13 cellular contexts compared by ENCODE assay signal in the genomic region with DNA sequence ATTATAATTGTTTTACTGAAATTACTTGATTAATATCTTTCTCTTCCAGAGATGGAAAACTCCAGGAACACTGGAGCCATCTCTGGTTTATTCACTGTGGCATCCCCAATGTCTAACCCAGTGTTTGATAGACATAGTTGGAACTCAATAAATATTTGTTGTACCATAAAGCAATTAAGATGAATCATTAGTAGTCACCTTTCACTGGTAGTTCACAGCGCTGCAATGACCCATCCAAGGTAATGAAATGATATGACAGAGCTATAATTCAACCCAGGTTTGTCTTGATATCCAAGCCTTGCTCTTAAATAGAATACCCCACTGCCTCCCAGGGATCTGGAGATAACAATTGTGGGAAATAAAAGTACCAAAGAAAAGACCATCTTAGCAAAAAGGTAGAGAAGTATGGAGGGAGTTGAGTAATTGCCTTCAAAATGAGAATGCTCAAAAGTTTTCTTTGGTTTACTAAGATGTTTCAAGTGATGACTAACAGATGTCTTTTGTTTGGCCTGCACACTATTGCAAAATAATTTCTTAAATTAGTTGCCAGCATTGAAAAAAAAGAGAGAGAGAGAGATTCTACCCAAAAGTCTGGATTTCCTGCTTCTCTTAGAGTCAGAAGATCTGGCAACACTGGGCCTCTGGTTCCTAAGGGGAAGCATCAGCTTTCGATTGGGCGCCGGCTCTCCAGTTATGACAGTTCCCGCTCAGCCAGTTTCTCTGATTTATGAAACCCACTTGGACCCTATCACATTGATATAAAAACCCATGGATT.
DNase-seq lines count a peak whose midpoint lies in the region; ATAC-seq and TF ChIP-seq lines count a peak whose summit lies in the region.
"Had no signal": no experiment of that assay in that cellular context is flagged by ENCODE, and none has a peak within 500 bp of the region (broad histone marks: within the 10 kb centered on the region; RNA-seq: fewer than 3 reads in every experiment).

No MANE protein-coding gene starts in this region.

- POLR2A ChIA-PET in RWPE1 (lab: Yijun Ruan, JAX; ENCODE audit: low non-redundant PET): no interaction called here

- H4K20me1 ChIP-seq in GM23248 (ENCODE audit: insufficient read depth): no peaks in the 10 kb centered on the region

- no peak overlapping the region for H3K4me3 ChIP-seq in GM23248
- H3K4me3 ChIP-seq in fibroblast of the aortic adventitia (ENCODE audit: low read depth, low read length): no peak overlapping the region
- H3K4me3 ChIP-seq in sigmoid colon: no peak overlapping the region
- H3K4me3 ChIP-seq: ascending aorta, PC-9 had no signal

- H3K9me3 ChIP-seq in GM23248 (ENCODE audit: low read depth): no peaks in the 10 kb centered on the region
- peaks cover 0 to 4% (median 0%) of the 10 kb centered on the region in 4 donors for H3K9me3 ChIP-seq in sigmoid colon
- H3K9me3 ChIP-seq: ascending aorta had no signal

- no peak for TF ChIP-seq EP300 in sigmoid colon (IDR thresholded peaks at IDR 0.05)

- 14 to 15% methylated on average over 5 of the region's 5 CpGs for WGBS in GM23248 (ENCODE audit: low coverage in 1 of 2, low lambda C conversion rate in 2 of 2, missing lambda C conversion rate in 2 of 2), 2 experiments
- 78 to 80% methylated on average over 5 of the region's 5 CpGs for WGBS in sigmoid colon, 2 donors

- intact Hi-C loops in sigmoid colon (cut with DNase I): no loop called here

- H3F3A ChIP-seq in GM23248 (ENCODE audit: insufficient read depth): peaks cover 20% of the 10 kb centered on the region

- peak overlapping the region; percentile 46 for H2AFZ ChIP-seq in GM23248
- H2AFZ ChIP-seq: PC-9 had no signal

- TF ChIP-seq CTCF in RWPE1 (conservative IDR thresholded peaks at IDR 0.05; ENCODE audit: low read depth) (no peak), fibroblast of the aortic adventitia (IDR thresholded peaks at IDR 0.05; ENCODE audit: insufficient read depth, low read length) (no peak), sigmoid colon (IDR thresholded peaks at IDR 0.05) (no peak)

- TF ChIP-seq POLR2A in sigmoid colon (IDR thresholded peaks at IDR 0.05): no peak

- H3K27ac ChIP-seq in GM23248 (peak overlapping the region; percentile 50), RWPE1 (no peak overlapping the region), sigmoid colon (no peak overlapping the region)
- H3K27ac ChIP-seq: ascending aorta, PC-9 had no signal

- H3K36me3 ChIP-seq in GM23248 (ENCODE audit: low read depth) (no peaks in the 10 kb centered on the region), sigmoid colon (no peaks in the 10 kb centered on the region)
- H3K36me3 ChIP-seq: ascending aorta had no signal

- CTCF ChIA-PET in RWPE1 (lab: Yijun Ruan, JAX): no interaction called here

- no peak overlapping the region for H3K9ac ChIP-seq in GM23248

- H3K9me2 ChIP-seq in GM23248 (ENCODE audit: insufficient read depth): no peaks in the 10 kb centered on the region

- H3K79me2 ChIP-seq in GM23248 (ENCODE audit: insufficient read depth): no peaks in the 10 kb centered on the region

- H3K4me1 ChIP-seq in GM23248 (ENCODE audit: insufficient read depth) (peaks cover 14% of the 10 kb centered on the region), sigmoid colon (no peaks in the 10 kb centered on the region)
- H3K4me1 ChIP-seq: ascending aorta had no signal

- no peaks in the 10 kb centered on the region for H3K27me3 ChIP-seq in GM23248 (replicated peaks; ENCODE audit: insufficient read depth)
- H3K27me3 ChIP-seq in sigmoid colon: no peaks in the 10 kb centered on the region
- H3K27me3 ChIP-seq: ascending aorta had no signal

- peak overlapping the region; percentile 35 for H3K4me2 ChIP-seq in GM23248 (ENCODE audit: unreplicated experiment)
- H3K4me2 ChIP-seq: PC-9 had no signal

- DNase-seq in GM23248 (peak; percentile 86), RWPE1 (ENCODE audit: low spot score) (peak; percentile 24), fibroblast of the aortic adventitia (ENCODE audit: low read depth) (peak; percentile 91), sigmoid colon (peak; percentile 71), NCI-H2171 treated with DMSO at 0.1 percent for 48 hours (lab: John Stamatoyannopoulos, UW) (no peak), cerebellar cortex (ENCODE audit: low spot score) (no peak), pons (ENCODE audit: low spot score) (no peak)
- DNase-seq: COR-L47; NCI-H2029 treated with DMSO at 0.1 percent for 48 hours; PC-9; stimulated activated CD4-positive, alpha-beta T cell treated with anti-CD3 and anti-CD28 coated beads, Interleukin-2, amount 100 ng/mL, for 48 hours had no signal

- in situ Hi-C loops in GM23248 (cut with MboI): no loop called here

- no peak for ATAC-seq in HG02763 (IDR thresholded peaks at IDR 0.05; ENCODE audit: unreplicated experiment)

Comparison
In these comparisons a context has a peak if more than half of its experiments do, and no peak if none do; other contexts are left out.
1. DNase-seq: peak in GM23248 (single experiment), RWPE1 (single experiment), fibroblast of the aortic adventitia (single experiment) and sigmoid colon (single experiment); none in NCI-H2171 treated with DMSO at 0.1 percent for 48 hours (single experiment), cerebellar cortex (single experiment) and pons (single experiment).